32 cellular contexts compared by ENCODE assay signal in genomic region chr11:119309953-119310681, GRCh38. TPM values are rescaled to one million over a fixed set of nuclear protein-coding genes. Genes with fewer than 3 reads are reported as not detected.
DNase-seq lines count a peak whose midpoint lies in the region; ATAC-seq, FAIRE-seq and TF ChIP-seq lines count a peak whose summit lies in the region.
"Had no signal": no experiment of that assay in that cellular context is flagged by ENCODE, and none has a peak within 500 bp of the region (broad histone marks: within the 10 kb centered on the region; RNA-seq: fewer than 3 reads in every experiment).

No MANE protein-coding gene starts in this region.

- intact Hi-C loops in left ventricle myocardium inferior (cut with micrococcal nuclease) = no loop called here
- intact Hi-C loops in Right ventricle myocardium inferior (cut with DNase I) = no loop called here
- intact Hi-C loops in vagina (cut with DNase I) = no loop called here

- H4K20me1 ChIP-seq in osteoblast (ENCODE audit: insufficient read depth, low read length) (no peaks in the 10 kb centered on the region), MM.1S (ENCODE audit: insufficient read depth, low read length) (no peaks in the 10 kb centered on the region)

- H2AFZ ChIP-seq in osteoblast (ENCODE audit: low read length) = no peak overlapping the region
- no peak overlapping the region for H2AFZ ChIP-seq in MM.1S (ENCODE audit: low read length)

- peaks cover 10% of the 10 kb centered on the region for H3K4me1 Mint-ChIP-seq in endothelial cell (ENCODE audit: unreplicated experiment)

- TF ChIP-seq CTCF in left ventricle myocardium inferior (IDR thresholded peaks at IDR 0.05; ENCODE audit: borderline replicate concordance) (no peak), endothelial cell (IDR thresholded peaks at IDR 0.05; ENCODE audit: unreplicated experiment) (no peak), osteoblast (IDR thresholded peaks at IDR 0.05; ENCODE audit: extremely low read depth, low read depth, low read length) (no peak), vagina (IDR thresholded peaks at IDR 0.05) (no peak), MM.1S (IDR thresholded peaks at IDR 0.05; ENCODE audit: low read length) (no peak)

- H3K4me1 ChIP-seq in left ventricle myocardium inferior = peaks cover 28% of the 10 kb centered on the region
- H3K4me1 ChIP-seq in osteoblast (ENCODE audit: insufficient read depth, low read length) = peaks cover 15% of the 10 kb centered on the region
- peaks cover 14% of the 10 kb centered on the region for H3K4me1 ChIP-seq in vagina
- H3K4me1 ChIP-seq in MM.1S (ENCODE audit: low read length) = peaks cover 5% of the 10 kb centered on the region; the same call in 1 of the 2 replicates

- no peaks in the 10 kb centered on the region; the same call in 1 of the 2 replicates for H3F3A ChIP-seq in MM.1S (ENCODE audit: insufficient read depth, low read length)

- H3K4me2 ChIP-seq in osteoblast (ENCODE audit: insufficient read depth, low read length) (no peak overlapping the region), MM.1S (ENCODE audit: low read depth, low read length) (no peak overlapping the region)
- H3K4me2 ChIP-seq: A549 had no signal

- no peaks in the 10 kb centered on the region for H3K9me2 ChIP-seq in MM.1S (replicated peaks; ENCODE audit: insufficient read depth, low read length)

- no peaks in the 10 kb centered on the region for H3K9me3 Mint-ChIP-seq in endothelial cell (ENCODE audit: unreplicated experiment)
- H3K9me3 Mint-ChIP-seq: activated CD8-positive, alpha-beta T cell treated with anti-CD3 and anti-CD28 coated beads for 36 hours; activated T-helper 2 cell treated with anti-CD3 and anti-CD28 coated beads, Interferon-gamma antibody, Interleukin-2, Interleukin-4, amounts not matched to agents 10 μg/mL and 5 μg/mL and 100 μg/mL, durations not matched to agents 14 hours and 24 hours and 36 hours; CD8-positive, alpha-beta memory T cell; natural killer cell treated with Interleukin-12 subunit alpha and Interleukin-12 subunit beta and Interleukin-15 and Interleukin-18, amount 100 ng/mL, for 72 hours; stimulated activated memory B cell treated with anti-CD40 and anti-IgM and Interleukin-4, amounts not matched to agents 10 μg/mL and 1 μg/mL and 100 μg/mL, for 72 hours; T-helper 2 cell treated with Interferon-gamma antibody and Interleukin-4, amounts not matched to agents 5 μg/mL and 100 μg/mL, for 36 hours had no signal

- H3K36me3 ChIP-seq in left ventricle myocardium inferior (peaks cover 64% of the 10 kb centered on the region), osteoblast (ENCODE audit: insufficient read depth, low read length) (peaks cover 16% of the 10 kb centered on the region), vagina (peaks cover 0 to 7% of the 10 kb centered on the region in 2 donors), MM.1S (replicated peaks; ENCODE audit: insufficient read depth, low read length) (no peaks in the 10 kb centered on the region)
- H3K36me3 ChIP-seq: colonic mucosa had no signal

- peak overlapping the region; percentile 51 for H3K27ac ChIP-seq in left ventricle myocardium inferior (replicated peaks)
- no peak overlapping the region for H3K27ac ChIP-seq in osteoblast (ENCODE audit: low read depth, low read length)
- peak overlapping the region; percentile 33 for H3K27ac ChIP-seq in vagina
- H3K27ac ChIP-seq in MM.1S (ENCODE audit: low read length) = no peak overlapping the region
- H3K27ac ChIP-seq: A549, colonic mucosa, foreskin keratinocyte, lower lobe of right lung had no signal

- no peak for FAIRE-seq in RCC 7860 (lab: Jason Lieb, UNC)
- FAIRE-seq: A549, GM12878 had no signal

- DNase-seq in left ventricle myocardium inferior (no peak), Right ventricle myocardium inferior (ENCODE audit: missing footprints) (no peak), endothelial cell (ENCODE audit: low spot score) (no peak), osteoblast (ENCODE audit: insufficient read length, low spot score, missing footprints) (peak; percentile 62), vagina (ENCODE audit: extremely low spot score in 2 of 2) (no peak), iPS-NIHi7 (ENCODE audit: extremely low spot score) (no peak), MM.1S (no peak), RCC 7860 (ENCODE audit: low spot score) (no peak)
- DNase-seq: activated CD4-positive, alpha-beta T cell treated with anti-CD3 and anti-CD28 coated beads for 1 hour; activated CD8-positive, alpha-beta T cell treated with anti-CD3 and anti-CD28 coated beads for 36 hours; CD8-positive, alpha-beta memory T cell; colonic mucosa; effector memory CD4-positive, alpha-beta T cell; Kasumi-1; lower lobe of right lung; NCI-H146; NCI-H226; NCI-H748 treated with DMSO at 0.1 percent for 48 hours; SIG-M5; stimulated activated CD4-positive, alpha-beta T cell treated with anti-CD3 and anti-CD28 coated beads, Interleukin-4, amount 100 ng/mL, for 4 hours had no signal

- peaks cover 18% of the 10 kb centered on the region for H3K36me3 Mint-ChIP-seq in endothelial cell (ENCODE audit: low read depth, unreplicated experiment)

- H3K27ac Mint-ChIP-seq in endothelial cell (ENCODE audit: unreplicated experiment) = peak overlapping the region; percentile 76
- H3K27ac Mint-ChIP-seq: activated CD8-positive, alpha-beta T cell treated with anti-CD3 and anti-CD28 coated beads for 36 hours; activated naive CD8-positive, alpha-beta T cell; activated T-helper 2 cell treated with anti-CD3 and anti-CD28 coated beads, Interferon-gamma antibody, Interleukin-2, Interleukin-4, amounts not matched to agents 10 μg/mL and 5 μg/mL and 100 μg/mL, durations not matched to agents 14 hours and 24 hours and 36 hours; natural killer cell treated with Interleukin-12 subunit alpha and Interleukin-12 subunit beta and Interleukin-15 and Interleukin-18, amount 100 ng/mL, for 72 hours; stimulated activated memory B cell treated with anti-CD40 and anti-IgM and Interleukin-4, amounts not matched to agents 10 μg/mL and 1 μg/mL and 100 μg/mL, for 72 hours; T-helper 2 cell treated with Interferon-gamma antibody and Interleukin-4, amounts not matched to agents 5 μg/mL and 100 μg/mL, for 36 hours had no signal

- H3K9me3 ChIP-seq in left ventricle myocardium inferior (replicated peaks) (no peaks in the 10 kb centered on the region), osteoblast (ENCODE audit: low read depth, low read length) (no peaks in the 10 kb centered on the region), vagina (no peaks in the 10 kb centered on the region), MM.1S (replicated peaks; ENCODE audit: insufficient read depth, low read length) (no peaks in the 10 kb centered on the region)
- H3K9me3 ChIP-seq: A549, colonic mucosa, lower lobe of right lung had no signal

- peaks cover 13% of the 10 kb centered on the region for H3K27me3 Mint-ChIP-seq in endothelial cell (ENCODE audit: unreplicated experiment)
- H3K27me3 Mint-ChIP-seq: activated CD8-positive, alpha-beta T cell treated with anti-CD3 and anti-CD28 coated beads for 36 hours; activated naive CD8-positive, alpha-beta T cell had no signal

- no peak overlapping the region for H3K4me3 Mint-ChIP-seq in endothelial cell (ENCODE audit: unreplicated experiment)
- H3K4me3 Mint-ChIP-seq: activated CD8-positive, alpha-beta T cell treated with anti-CD3 and anti-CD28 coated beads for 36 hours; activated naive CD8-positive, alpha-beta T cell; natural killer cell treated with Interleukin-12 subunit alpha and Interleukin-12 subunit beta and Interleukin-15 and Interleukin-18, amount 100 ng/mL, for 72 hours; stimulated activated memory B cell treated with anti-CD40 and anti-IgM and Interleukin-4, amounts not matched to agents 10 μg/mL and 1 μg/mL and 100 μg/mL, for 72 hours; T-helper 2 cell treated with Interferon-gamma antibody and Interleukin-4, amounts not matched to agents 5 μg/mL and 100 μg/mL, for 36 hours had no signal

- H3K79me2 ChIP-seq in osteoblast (ENCODE audit: insufficient read depth, low read length) = no peaks in the 10 kb centered on the region
- no peaks in the 10 kb centered on the region for H3K79me2 ChIP-seq in MM.1S (ENCODE audit: low read length)

- H3K27me3 ChIP-seq in left ventricle myocardium inferior (ENCODE audit: low read depth) (no peaks in the 10 kb centered on the region), osteoblast (ENCODE audit: insufficient read depth, low read length) (no peaks in the 10 kb centered on the region), vagina (no peaks in the 10 kb centered on the region), MM.1S (replicated peaks; ENCODE audit: insufficient read depth, low read length) (no peaks in the 10 kb centered on the region)
- H3K27me3 ChIP-seq: foreskin keratinocyte had no signal

- ATAC-seq in Right ventricle myocardium inferior = no peak
- ATAC-seq: A549; activated CD8-positive, alpha-beta T cell treated with anti-CD3 and anti-CD28 coated beads for 36 hours; GM12878; natural killer cell treated with Interleukin-12 subunit alpha and Interleukin-12 subunit beta and Interleukin-15 and Interleukin-18, amount 100 ng/mL, for 72 hours; Panc1; stimulated activated memory B cell treated with anti-CD40 and anti-IgM and Interleukin-4, amounts not matched to agents 10 μg/mL and 1 μg/mL and 100 μg/mL, for 72 hours had no signal

- no peak overlapping the region for H3K4me3 ChIP-seq in left ventricle myocardium inferior
- H3K4me3 ChIP-seq in osteoblast (ENCODE audit: insufficient read depth, low read length) = no peak overlapping the region
- H3K4me3 ChIP-seq in vagina = no peak overlapping the region
- no peak overlapping the region for H3K4me3 ChIP-seq in MM.1S (ENCODE audit: low read length)
- H3K4me3 ChIP-seq: A549, colonic mucosa, GM12878, lower lobe of right lung had no signal

- TF ChIP-seq POLR2A in vagina (IDR thresholded peaks at IDR 0.05) = no peak

- H3K9ac ChIP-seq in MM.1S (ENCODE audit: low read length) = no peak overlapping the region

RNA-seq across cellular contexts. Expression of gene MCAM, which starts 6.8 kb away (rescaled TPM):
- total RNA-seq in left ventricle myocardium inferior = 59.2 TPM
- total RNA-seq in Right ventricle myocardium inferior = 68.7 TPM
- total RNA-seq in endothelial cell (ENCODE audit: unreplicated experiment) = 78.3 TPM
- total RNA-seq in osteoblast = 11.2 and 14.1 TPM in 2 replicates
- total RNA-seq in vagina = 295 TPM

RNA-seq across cellular contexts. Expression of gene RNF26, which starts 24.2 kb away (rescaled TPM):
- total RNA-seq in left ventricle myocardium inferior (14.0 TPM), Right ventricle myocardium inferior (13.1 TPM), endothelial cell (ENCODE audit: unreplicated experiment) (31.5 TPM), osteoblast (4.0 and 5.0 TPM in 2 replicates), vagina (19.6 TPM)

RNA-seq across cellular contexts. Expression of gene C1QTNF5, which starts 30.6 kb away (rescaled TPM):
- total RNA-seq in left ventricle myocardium inferior (14.4 TPM), Right ventricle myocardium inferior (17.5 TPM), endothelial cell (ENCODE audit: unreplicated experiment) (26.0 TPM), osteoblast (35.9 and 41.3 TPM in 2 replicates), vagina (32.2 TPM)
- total RNA-seq: activated CD8-positive, alpha-beta T cell treated with anti-CD3 and anti-CD28 coated beads for 36 hours; activated T-helper 2 cell treated with anti-CD3 and anti-CD28 coated beads, Interferon-gamma antibody, Interleukin-2, Interleukin-4, amounts not matched to agents 10 μg/mL and 5 μg/mL and 100 μg/mL, durations not matched to agents 14 hours and 24 hours and 36 hours; CD8-positive, alpha-beta memory T cell; foreskin keratinocyte; GM12878; natural killer cell treated with Interleukin-12 subunit alpha and Interleukin-12 subunit beta and Interleukin-15 and Interleukin-18, amount 100 ng/mL, for 72 hours had no signal

RNA-seq across cellular contexts. Expression of gene MFRP, which starts 36.4 kb away (rescaled TPM):
- not detected for total RNA-seq in left ventricle myocardium inferior
- total RNA-seq in Right ventricle myocardium inferior = not detected
- 0.13 TPM for total RNA-seq in endothelial cell (ENCODE audit: unreplicated experiment)
- total RNA-seq in osteoblast = not detected in 2 replicates
- not detected for total RNA-seq in vagina
- total RNA-seq: activated CD8-positive, alpha-beta T cell treated with anti-CD3 and anti-CD28 coated beads for 36 hours; activated T-helper 2 cell treated with anti-CD3 and anti-CD28 coated beads, Interferon-gamma antibody, Interleukin-2, Interleukin-4, amounts not matched to agents 10 μg/mL and 5 μg/mL and 100 μg/mL, durations not matched to agents 14 hours and 24 hours and 36 hours; CD8-positive, alpha-beta memory T cell; colonic mucosa; esophagus mucosa; foreskin keratinocyte; GM12878; lower lobe of right lung; natural killer cell treated with Interleukin-12 subunit alpha and Interleukin-12 subunit beta and Interleukin-15 and Interleukin-18, amount 100 ng/mL, for 72 hours; omental fat pad; temporal lobe had no signal

Comparison
In these comparisons a context has a peak if more than half of its experiments do, and no peak if none do; other contexts are left out.
1. H3K27ac ChIP-seq: peak in left ventricle myocardium inferior (single experiment) and vagina (single experiment); none in osteoblast (single experiment) and MM.1S (single experiment).